Comparison of ENCODE assay signal across 1 cellular context in the genomic region with DNA sequence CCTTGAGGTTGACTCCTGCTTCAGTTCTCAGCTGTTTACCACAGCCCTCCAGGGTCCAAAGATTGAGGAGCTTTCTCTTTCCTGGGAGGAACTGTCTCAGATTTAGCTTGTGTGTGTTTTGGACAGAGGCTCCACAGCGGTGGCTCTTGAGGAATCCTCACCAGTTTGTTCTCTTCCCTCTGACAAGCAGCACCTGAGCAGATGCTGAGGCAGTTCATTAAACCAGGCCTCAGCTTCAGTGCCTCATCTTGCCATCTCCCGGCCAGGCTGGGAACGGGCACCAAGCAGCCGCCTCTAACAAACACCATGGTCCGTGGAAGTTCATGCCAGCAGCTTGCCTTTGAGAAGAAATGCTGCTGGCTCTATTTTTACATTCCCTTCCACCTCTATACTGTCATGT.
TF ChIP-seq lines count a peak whose summit lies in the region.

No MANE protein-coding gene starts in this region.

TF ChIP-seq in IMR-90, 13 proteins besides CTCF, POLR2A, EP300 and RAD21:
- TF ChIP-seq BHLHE40 (IDR thresholded peaks at IDR 0.05; ENCODE audit: low read depth, low read length) (no peak), NFE2L2 (IDR thresholded peaks at IDR 0.05; ENCODE audit: low read depth, low read length) (no peak), CHD1 (IDR thresholded peaks at IDR 0.05; ENCODE audit: low read depth, low read length) (no peak), MXI1 (IDR thresholded peaks at IDR 0.05; ENCODE audit: borderline replicate concordance, low read depth, low read length) (no peak), FOS (IDR thresholded peaks at IDR 0.05; ENCODE audit: low read depth, low read length) (no peak), MAFK (IDR thresholded peaks at IDR 0.05; ENCODE audit: low read depth, low read length) (no peak), RFX5 (IDR thresholded peaks at IDR 0.05; ENCODE audit: low read depth, low read length) (no peak), RCOR1 (IDR thresholded peaks at IDR 0.05; ENCODE audit: insufficient replicate concordance, low read length) (no peak), MAZ (IDR thresholded peaks at IDR 0.05; ENCODE audit: borderline replicate concordance, low read depth, low read length) (no peak), CEBPB (IDR thresholded peaks at IDR 0.05; ENCODE audit: low read depth, low read length) (no peak), SMC3 (IDR thresholded peaks at IDR 0.05; ENCODE audit: low read depth, low read length) (no peak)
- TF ChIP-seq, protein P1, sequence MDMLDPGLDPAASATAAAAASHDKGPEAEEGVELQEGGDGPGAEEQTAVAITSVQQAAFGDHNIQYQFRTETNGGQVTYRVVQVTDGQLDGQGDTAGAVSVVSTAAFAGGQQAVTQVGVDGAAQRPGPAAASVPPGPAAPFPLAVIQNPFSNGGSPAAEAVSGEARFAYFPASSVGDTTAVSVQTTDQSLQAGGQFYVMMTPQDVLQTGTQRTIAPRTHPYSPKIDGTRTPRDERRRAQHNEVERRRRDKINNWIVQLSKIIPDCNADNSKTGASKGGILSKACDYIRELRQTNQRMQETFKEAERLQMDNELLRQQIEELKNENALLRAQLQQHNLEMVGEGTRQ (IDR thresholded peaks at IDR 0.05; ENCODE audit: low read depth, low read length): no peak
- TF ChIP-seq, protein P2, sequence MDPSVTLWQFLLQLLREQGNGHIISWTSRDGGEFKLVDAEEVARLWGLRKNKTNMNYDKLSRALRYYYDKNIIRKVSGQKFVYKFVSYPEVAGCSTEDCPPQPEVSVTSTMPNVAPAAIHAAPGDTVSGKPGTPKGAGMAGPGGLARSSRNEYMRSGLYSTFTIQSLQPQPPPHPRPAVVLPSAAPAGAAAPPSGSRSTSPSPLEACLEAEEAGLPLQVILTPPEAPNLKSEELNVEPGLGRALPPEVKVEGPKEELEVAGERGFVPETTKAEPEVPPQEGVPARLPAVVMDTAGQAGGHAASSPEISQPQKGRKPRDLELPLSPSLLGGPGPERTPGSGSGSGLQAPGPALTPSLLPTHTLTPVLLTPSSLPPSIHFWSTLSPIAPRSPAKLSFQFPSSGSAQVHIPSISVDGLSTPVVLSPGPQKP (IDR thresholded peaks at IDR 0.05; ENCODE audit: borderline replicate concordance, low read depth, low read length): no peak
